ENCODE assay signal across 16 cellular contexts in the genomic region with DNA sequence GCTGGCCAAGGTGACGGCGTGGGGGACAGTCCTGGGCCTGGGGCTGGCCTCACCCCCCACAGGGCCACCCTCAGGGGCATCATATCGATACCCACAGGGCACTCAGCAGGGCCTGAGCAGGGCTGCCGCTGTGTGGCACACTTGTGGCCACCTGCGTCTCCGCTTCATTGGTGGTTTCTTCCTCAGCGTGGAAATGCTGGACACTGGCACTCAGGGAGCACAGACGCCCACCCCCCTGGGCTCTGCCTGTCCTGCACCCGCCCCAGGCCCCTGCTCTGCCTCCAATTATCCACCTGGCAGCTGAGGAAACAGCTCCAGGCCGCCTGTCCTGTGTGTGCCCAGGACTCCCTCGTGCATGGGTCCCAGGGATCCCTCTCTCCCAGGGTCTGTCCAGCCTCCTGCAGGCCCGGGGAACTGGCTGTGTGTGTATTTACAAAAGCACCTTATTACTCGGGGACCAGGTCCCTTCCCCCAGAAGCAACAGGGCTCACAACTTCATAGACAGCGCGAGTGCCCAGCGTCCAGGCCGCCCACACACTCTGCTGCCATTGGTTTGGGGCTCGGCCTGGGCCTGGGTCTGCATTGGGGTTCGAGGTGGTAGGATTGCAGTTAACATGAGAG. TPM values are rescaled to one million over a fixed set of nuclear protein-coding genes. Genes with fewer than 3 reads are reported as not detected.
A peak's percentile ranks its signal among the peaks of the same experiment; 100 is the strongest.
DNase-seq lines count a peak whose midpoint lies in the region; ATAC-seq, FAIRE-seq and TF ChIP-seq lines count a peak whose summit lies in the region.
"Had no signal": no experiment of that assay in that cellular context is flagged by ENCODE, and none has a peak within 500 bp of the region (broad histone marks: within the 10 kb centered on the region; RNA-seq: fewer than 3 reads in every experiment).

No MANE protein-coding gene starts in this region.

- H3K4me3 Mint-ChIP-seq in activated CD8-positive, alpha-beta memory T cell treated with anti-CD3 and anti-CD28 coated beads, Interleukin-2, amount 10 ng/mL, durations not matched to agents 7 days and 5 days: no peak overlapping the region
- H3K4me3 Mint-ChIP-seq in activated naive CD8-positive, alpha-beta T cell treated with anti-CD3 and anti-CD28 coated beads for 36 hours: no peak overlapping the region
- H3K4me3 Mint-ChIP-seq: immature natural killer cell had no signal

- intact Hi-C loops in sigmoid colon (cut with DNase I): no loop called here

- no peak for ATAC-seq in activated CD8-positive, alpha-beta memory T cell treated with anti-CD3 and anti-CD28 coated beads, Interleukin-2, amount 10 ng/mL, durations not matched to agents 7 days and 5 days
- no peak for ATAC-seq in left lobe of liver
- no peak for ATAC-seq in GM18873 (IDR thresholded peaks at IDR 0.05; ENCODE audit: low FRiP score, unreplicated experiment)
- ATAC-seq in GM19328 (IDR thresholded peaks at IDR 0.05; ENCODE audit: unreplicated experiment): no peak
- ATAC-seq: gastroesophageal sphincter had no signal

- H3K9me3 ChIP-seq in sigmoid colon: no peaks in the 10 kb centered on the region
- H3K9me3 ChIP-seq: gastroesophageal sphincter had no signal

- TF ChIP-seq CTCF in sigmoid colon (IDR thresholded peaks at IDR 0.05): no peak

- H3K9me3 Mint-ChIP-seq in activated CD8-positive, alpha-beta memory T cell treated with anti-CD3 and anti-CD28 coated beads, Interleukin-2, amount 10 ng/mL, durations not matched to agents 7 days and 5 days (ENCODE audit: low read depth): no peaks in the 10 kb centered on the region
- H3K9me3 Mint-ChIP-seq in activated naive CD8-positive, alpha-beta T cell treated with anti-CD3 and anti-CD28 coated beads for 36 hours: no peaks in the 10 kb centered on the region
- H3K9me3 Mint-ChIP-seq: immature natural killer cell had no signal

- H3K27me3 ChIP-seq in sigmoid colon: peaks cover 8 to 25% (median 18%) of the 10 kb centered on the region in 3 donors
- H3K27me3 ChIP-seq: brain microvascular endothelial cell had no signal

- CTCF ChIA-PET in activated CD8-positive, alpha-beta memory T cell treated with anti-CD3 and anti-CD28 coated beads, Interleukin-2, amount 10 ng/mL, durations not matched to agents 7 days and 5 days (lab: Charles Lee): no interaction called here

- H3K27ac Mint-ChIP-seq in activated CD8-positive, alpha-beta memory T cell treated with anti-CD3 and anti-CD28 coated beads, Interleukin-2, amount 10 ng/mL, durations not matched to agents 7 days and 5 days: no peak overlapping the region
- no peak overlapping the region for H3K27ac Mint-ChIP-seq in activated naive CD8-positive, alpha-beta T cell treated with anti-CD3 and anti-CD28 coated beads for 36 hours
- H3K27ac Mint-ChIP-seq: immature natural killer cell had no signal

- TF ChIP-seq EP300 in sigmoid colon (IDR thresholded peaks at IDR 0.05): no peak

- H3K27ac ChIP-seq in sigmoid colon: no peak overlapping the region
- H3K27ac ChIP-seq: brain microvascular endothelial cell, gastroesophageal sphincter had no signal

- DNase-seq in activated CD8-positive, alpha-beta memory T cell treated with anti-CD3 and anti-CD28 coated beads, Interleukin-2, amount 50 U/mL, for 48 hours: peak; percentile 28
- DNase-seq in activated CD8-positive, alpha-beta memory T cell treated with anti-CD3 and anti-CD28 coated beads, Interleukin-2, amount 10 ng/mL, durations not matched to agents 7 days and 5 days: no peak
- peak; percentile 0 for DNase-seq in activated naive CD8-positive, alpha-beta T cell treated with anti-CD3 and anti-CD28 coated beads for 36 hours
- DNase-seq in left lobe of liver (ENCODE audit: low spot score) (peak; percentile 35), sigmoid colon (peak; percentile 45), urothelium cell line (ENCODE audit: low spot score) (no peak)
- DNase-seq: ACHN, brain microvascular endothelial cell, immature natural killer cell, NCI-H1092 treated with DMSO at 0.1 percent for 48 hours had no signal

- 84 to 87% methylated on average over 19 of the region's 19 CpGs for WGBS in sigmoid colon, 2 donors

- TF ChIP-seq POLR2A in sigmoid colon (IDR thresholded peaks at IDR 0.05): no peak

- H3K36me3 ChIP-seq in sigmoid colon: no peaks in the 10 kb centered on the region
- H3K36me3 ChIP-seq: brain microvascular endothelial cell, gastroesophageal sphincter had no signal

- no peaks in the 10 kb centered on the region for H3K36me3 Mint-ChIP-seq in activated CD8-positive, alpha-beta memory T cell treated with anti-CD3 and anti-CD28 coated beads, Interleukin-2, amount 10 ng/mL, durations not matched to agents 7 days and 5 days
- no peaks in the 10 kb centered on the region for H3K36me3 Mint-ChIP-seq in activated naive CD8-positive, alpha-beta T cell treated with anti-CD3 and anti-CD28 coated beads for 36 hours
- H3K36me3 Mint-ChIP-seq: immature natural killer cell had no signal

- H3K4me3 ChIP-seq in sigmoid colon: no peak overlapping the region
- H3K4me3 ChIP-seq: gastroesophageal sphincter, K562 had no signal

- peaks cover 0 to 19% (median 8%) of the 10 kb centered on the region in 4 donors for H3K4me1 ChIP-seq in sigmoid colon

- no peak for FAIRE-seq in urothelium cell line (lab: Jason Lieb, UNC)
- FAIRE-seq: endometrium, K562 had no signal

- H3K27me3 Mint-ChIP-seq in activated CD8-positive, alpha-beta memory T cell treated with anti-CD3 and anti-CD28 coated beads, Interleukin-2, amount 10 ng/mL, durations not matched to agents 7 days and 5 days: peaks cover 10% of the 10 kb centered on the region
- H3K27me3 Mint-ChIP-seq in activated naive CD8-positive, alpha-beta T cell treated with anti-CD3 and anti-CD28 coated beads for 36 hours: peaks cover 15% of the 10 kb centered on the region

- no peaks in the 10 kb centered on the region for H3K4me1 Mint-ChIP-seq in activated CD8-positive, alpha-beta memory T cell treated with anti-CD3 and anti-CD28 coated beads, Interleukin-2, amount 10 ng/mL, durations not matched to agents 7 days and 5 days
- H3K4me1 Mint-ChIP-seq in activated naive CD8-positive, alpha-beta T cell treated with anti-CD3 and anti-CD28 coated beads for 36 hours: no peaks in the 10 kb centered on the region
- H3K4me1 Mint-ChIP-seq: immature natural killer cell had no signal

RNA-seq across cellular contexts. Expression of a gene that starts 13.1 kb away (rescaled TPM):
- total RNA-seq in activated CD8-positive, alpha-beta memory T cell treated with anti-CD3 and anti-CD28 coated beads, Interleukin-2, amount 10 ng/mL, durations not matched to agents 7 days and 5 days: not detected
- total RNA-seq in activated naive CD8-positive, alpha-beta T cell treated with anti-CD3 and anti-CD28 coated beads for 36 hours: not detected
- total RNA-seq in left lobe of liver (0.05 TPM), sigmoid colon (not detected)
- polyA plus RNA-seq in sigmoid colon: under 1 TPM in 2 of 3 donors, not detected in 1; under 0.01 to 0.09 TPM
- total RNA-seq: gastroesophageal sphincter, H4, K562 had no signal
- polyA plus RNA-seq: immature natural killer cell, K562 had no signal

RNA-seq across cellular contexts. Expression of a gene that starts 23.3 kb away (rescaled TPM):
- not detected for total RNA-seq in activated CD8-positive, alpha-beta memory T cell treated with anti-CD3 and anti-CD28 coated beads, Interleukin-2, amount 10 ng/mL, durations not matched to agents 7 days and 5 days
- not detected for total RNA-seq in activated naive CD8-positive, alpha-beta T cell treated with anti-CD3 and anti-CD28 coated beads for 36 hours
- 19.3 TPM for total RNA-seq in left lobe of liver
- total RNA-seq in sigmoid colon: not detected
- polyA plus RNA-seq in sigmoid colon: 10 to 100 TPM in 1 of 3 donors, 1 to 10 TPM in 2; 1.2 to 17.6 (median 1.7) TPM
- total RNA-seq: H4, K562 had no signal
- polyA plus RNA-seq: immature natural killer cell had no signal

RNA-seq across cellular contexts. Expression of a gene that starts 50.6 kb away (rescaled TPM):
- total RNA-seq in activated CD8-positive, alpha-beta memory T cell treated with anti-CD3 and anti-CD28 coated beads, Interleukin-2, amount 10 ng/mL, durations not matched to agents 7 days and 5 days: not detected
- total RNA-seq in activated naive CD8-positive, alpha-beta T cell treated with anti-CD3 and anti-CD28 coated beads for 36 hours: not detected
- total RNA-seq in left lobe of liver (1,805 TPM), sigmoid colon (not detected)
- 1 to 10 TPM in 2 of 3 donors, under 1 TPM in 1; 0.60 to 2.4 (median 1.6) TPM for polyA plus RNA-seq in sigmoid colon
- total RNA-seq: gastroesophageal sphincter, H4 had no signal
- polyA plus RNA-seq: immature natural killer cell, K562 had no signal

Comparison
In these comparisons a context has a peak if more than half of its experiments do, and no peak if none do; other contexts are left out.
1. DNase-seq: peak in activated CD8-positive, alpha-beta memory T cell treated with anti-CD3 and anti-CD28 coated beads, Interleukin-2, amount 50 U/mL, for 48 hours (single experiment), activated naive CD8-positive, alpha-beta T cell treated with anti-CD3 and anti-CD28 coated beads for 36 hours (single experiment), left lobe of liver (single experiment) and sigmoid colon (single experiment); none in activated CD8-positive, alpha-beta memory T cell treated with anti-CD3 and anti-CD28 coated beads, Interleukin-2, amount 10 ng/mL, durations not matched to agents 7 days and 5 days (single experiment) and urothelium cell line (single experiment).
2. RNA of a gene that starts 23.3 kb away (total RNA-seq): 19.3 TPM in left lobe of liver (single experiment); not detected in activated CD8-positive, alpha-beta memory T cell treated with anti-CD3 and anti-CD28 coated beads, Interleukin-2, amount 10 ng/mL, durations not matched to agents 7 days and 5 days, not detected in activated naive CD8-positive, alpha-beta T cell treated with anti-CD3 and anti-CD28 coated beads for 36 hours and not detected in sigmoid colon; every median in the first group is over 10 times any median in the second.
3. RNA of a gene that starts 50.6 kb away (total RNA-seq): 1,805 TPM in left lobe of liver (single experiment); not detected in activated CD8-positive, alpha-beta memory T cell treated with anti-CD3 and anti-CD28 coated beads, Interleukin-2, amount 10 ng/mL, durations not matched to agents 7 days and 5 days, not detected in activated naive CD8-positive, alpha-beta T cell treated with anti-CD3 and anti-CD28 coated beads for 36 hours and not detected in sigmoid colon; every median in the first group is over 1,000 times any median in the second.